Comparison of ENCODE assay signal across 7 cellular contexts in genomic region chr1:113758631-113759340, GRCh38. TPM values are rescaled to one million over a fixed set of nuclear protein-coding genes. Genes with fewer than 3 reads are reported as not detected.
DNase-seq lines count a peak whose midpoint lies in the region; ATAC-seq and TF ChIP-seq lines count a peak whose summit lies in the region.

No MANE protein-coding gene starts in this region.

- ATAC-seq in GM18498 (IDR thresholded peaks at IDR 0.05; ENCODE audit: unreplicated experiment): peak; percentile 64

- H3K27me3 Mint-ChIP-seq in HFFc6 (ENCODE audit: insufficient read depth): peaks cover 3% of the 10 kb centered on the region

- peak overlapping the region; percentile 98 for H3K27ac Mint-ChIP-seq in HFFc6

- H3K27me3 ChIP-seq in breast epithelium: no peaks in the 10 kb centered on the region
- H3K27me3 ChIP-seq in spleen (replicated peaks in 1 of 7): no peaks in the 10 kb centered on the region

- no peaks in the 10 kb centered on the region for H3K9me3 Mint-ChIP-seq in HFFc6

- DNase-seq in HFFc6: peak; percentile 32
- peak; percentile 64 for DNase-seq in NCI-H1092 (lab: John Stamatoyannopoulos, UW)
- peak in 1 of 2 donors; percentile 53 for DNase-seq in breast epithelium (ENCODE audit: low spot score in 2 of 2)
- DNase-seq in iPS-NIHi7 (ENCODE audit: extremely low spot score): peak; percentile 70
- peak; percentile 94 for DNase-seq in spleen

- TF ChIP-seq POLR2A in breast epithelium (IDR thresholded peaks at IDR 0.05) (no peak), spleen (IDR thresholded peaks at IDR 0.05) (no peak)

- H3K4me1 Mint-ChIP-seq in HFFc6 (ENCODE audit: low read depth): peaks cover 33% of the 10 kb centered on the region

- H3K36me3 Mint-ChIP-seq in HFFc6 (ENCODE audit: low read depth): peaks cover 12% of the 10 kb centered on the region; the same call in 1 of the 2 replicates

- intact Hi-C loops in breast epithelium (cut with DNase I; ENCODE audit: low total_unique reads): loop anchor here (5.0 kb wide), 1 partner anchor 366 kb away; the partner anchor contains the start of gene MAGI3
- intact Hi-C loops in spleen (cut with DNase I; ENCODE audit: low total_unique reads): no loop called here

- TF ChIP-seq CTCF in HFFc6 (IDR thresholded peaks at IDR 0.05) (no peak), VCaP (conservative IDR thresholded peaks at IDR 0.05) (no peak), breast epithelium (IDR thresholded peaks at IDR 0.05) (no peak), spleen (IDR thresholded peaks at IDR 0.05 in 8 of 11, conservative IDR thresholded peaks at IDR 0.05 in 3 of 11) (no peak)

- H3K4me3 ChIP-seq in breast epithelium (peak overlapping the region; percentile 92 to 97 (median 95)), spleen (peak overlapping the region; percentile 80 to 99 (median 94))

- H3K4me1 ChIP-seq in breast epithelium (no peaks in the 10 kb centered on the region), spleen (peaks cover 10 to 49% (median 20%) of the 10 kb centered on the region in 6 donors)

- 0 to 1% (median 1%) methylated on average over 23 to 57 of the region's 57 CpGs for WGBS in spleen, 5 donors

- H3K36me3 ChIP-seq in breast epithelium (no peaks in the 10 kb centered on the region), spleen (peaks cover 0 to 32% (median 2%) of the 10 kb centered on the region in 6 donors)

- H3K9me3 ChIP-seq in breast epithelium (no peaks in the 10 kb centered on the region), spleen (no peaks in the 10 kb centered on the region)

- peak overlapping the region; percentile 96 for H3K4me3 Mint-ChIP-seq in HFFc6

- peak overlapping the region; percentile 90 for H3K27ac ChIP-seq in VCaP
- H3K27ac ChIP-seq in breast epithelium: peak overlapping the region; percentile 91 to 92
- peak overlapping the region; percentile 92 to 99 (median 96) for H3K27ac ChIP-seq in spleen

RNA-seq across cellular contexts. Expression of gene PHTF1, which starts 0.5 kb away (rescaled TPM):
- 10 to 100 TPM; 23.3 to 27.9 (median 24.8) TPM for total RNA-seq in HFFc6 (2021; fragmentation: NEBNext Ultra II Directional; extraction: Animal tissue kit (Norgen Biotek cat#: 25700))
- total RNA-seq in breast epithelium (10 to 100 TPM; 13.8 to 18.4 (median 16.4) TPM), spleen (10 to 100 TPM; 18.3 to 47.6 (median 25.9) TPM)
- polyA plus RNA-seq in spleen: 1 to 10 TPM; 5.6 to 9.0 (median 7.4) TPM

RNA-seq across cellular contexts. Expression of gene RSBN1, which starts 53.5 kb away (rescaled TPM):
- total RNA-seq in HFFc6 (2021; fragmentation: NEBNext Ultra II Directional; extraction: Animal tissue kit (Norgen Biotek cat#: 25700)): 10 to 100 TPM in 3 of 6 experiments, 1 to 10 TPM in 3; 9.0 to 11.5 (median 10.0) TPM
- total RNA-seq in breast epithelium (10 to 100 TPM; 25.1 to 41.3 (median 28.2) TPM), spleen (10 to 100 TPM; 24.2 to 34.0 (median 29.1) TPM)
- 1 to 10 TPM; 5.4 to 7.0 (median 6.0) TPM for polyA plus RNA-seq in spleen
